ENCODE assay signal across 32 cellular contexts in genomic region chr10:112558476-112559166, GRCh38.
"Had no signal": no experiment of that assay in that cellular context is flagged by ENCODE, and none has a peak within 500 bp of the region (broad histone marks: within the 10 kb centered on the region; RNA-seq: fewer than 3 reads in every experiment).

No MANE protein-coding gene starts in this region.

- H3K4me1 Mint-ChIP-seq: activated CD4-positive, alpha-beta T cell treated with anti-CD3 and anti-CD28 coated beads, Interleukin-2, amount 10 ng/mL, durations not matched to agents 24 days and 14 days; activated CD8-positive, alpha-beta memory T cell treated with anti-CD3 and anti-CD28 coated beads, Interleukin-2, amount 10 ng/mL, durations not matched to agents 7 days and 5 days had no signal

- H3K27me3 Mint-ChIP-seq: activated CD4-positive, alpha-beta memory T cell treated with anti-CD3 and anti-CD28 coated beads for 36 hours; activated CD4-positive, alpha-beta T cell treated with anti-CD3 and anti-CD28 coated beads for 36 hours; activated CD4-positive, alpha-beta T cell treated with anti-CD3 and anti-CD28 coated beads, Interleukin-2, amount 10 ng/mL, durations not matched to agents 24 days and 14 days; activated CD8-positive, alpha-beta memory T cell treated with anti-CD3 and anti-CD28 coated beads, Interleukin-2, amount 10 ng/mL, durations not matched to agents 7 days and 5 days; activated naive CD4-positive, alpha-beta T cell treated with anti-CD3 and anti-CD28 coated beads, Interleukin-2, amount 50 U/mL, for 24 hours; activated naive CD8-positive, alpha-beta T cell treated with anti-CD3 and anti-CD28 coated beads for 36 hours; activated naive CD8-positive, alpha-beta T cell treated with anti-CD3 and anti-CD28 coated beads, Interleukin-2, amount 50 U/mL, for 24 hours; effector memory CD8-positive, alpha-beta T cell had no signal

- DNase-seq: activated CD4-positive, alpha-beta memory T cell treated with anti-CD3 and anti-CD28 coated beads for 36 hours; activated CD4-positive, alpha-beta T cell treated with anti-CD3 and anti-CD28 coated beads for 36 hours; activated CD4-positive, alpha-beta T cell treated with anti-CD3 and anti-CD28 coated beads, Interleukin-2, amount 10 ng/mL, durations not matched to agents 24 days and 14 days; activated CD4-positive, CD25-positive, alpha-beta regulatory T cell; activated CD4-positive, CD25-positive, alpha-beta regulatory T cell treated with anti-CD3 and anti-CD28 coated beads, Interleukin-2, amount 50 U/mL, for 72 hours; activated CD8-positive, alpha-beta memory T cell treated with anti-CD3 and anti-CD28 coated beads, Interleukin-2, amount 10 ng/mL, durations not matched to agents 7 days and 5 days; activated CD8-positive, alpha-beta memory T cell treated with anti-CD3 and anti-CD28 coated beads, Interleukin-2, amount 50 U/mL, for 4 hours; activated CD8-positive, alpha-beta T cell treated with anti-CD3 and anti-CD28 coated beads, Interleukin-2, amount 10 ng/mL, durations not matched to agents 7 days and 5 days; activated effector memory CD4-positive, alpha-beta T cell treated with anti-CD3 and anti-CD28 coated beads, Interleukin-2, amount 50 U/mL, for 16 hours; activated naive CD4-positive, alpha-beta T cell treated with anti-CD3 and anti-CD28 coated beads for 36 hours; activated naive CD8-positive, alpha-beta T cell treated with anti-CD3 and anti-CD28 coated beads for 36 hours; activated naive CD8-positive, alpha-beta T cell treated with anti-CD3 and anti-CD28 coated beads, Interleukin-2, amount 50 U/mL, for 24 hours; activated T-cell treated with anti-CD3 and anti-CD28 coated beads, Interleukin-2, amount 50 U/mL, for 1 hour; activated T-cell treated with anti-CD3 and anti-CD28 coated beads, Interleukin-2, amount 50 U/mL, for 48 hours; adrenal gland; amygdala; aorta; body of pancreas; caudate nucleus; cortex of kidney; dermis blood vessel endothelial cell; effector CD4-positive, alpha-beta T cell; effector memory CD8-positive, alpha-beta T cell; erythroblast; foreskin keratinocyte; gastrocnemius medialis; glutamatergic neuron; heart left ventricle had no signal

- H3K36me3 Mint-ChIP-seq: activated CD8-positive, alpha-beta memory T cell treated with anti-CD3 and anti-CD28 coated beads, Interleukin-2, amount 10 ng/mL, durations not matched to agents 7 days and 5 days; activated naive CD8-positive, alpha-beta T cell treated with anti-CD3 and anti-CD28 coated beads for 36 hours had no signal

- H3K4me3 Mint-ChIP-seq: activated CD4-positive, alpha-beta memory T cell treated with anti-CD3 and anti-CD28 coated beads for 36 hours; activated CD4-positive, alpha-beta T cell treated with anti-CD3 and anti-CD28 coated beads for 36 hours; activated CD4-positive, alpha-beta T cell treated with anti-CD3 and anti-CD28 coated beads, Interleukin-2, amount 10 ng/mL, durations not matched to agents 24 days and 14 days; activated CD8-positive, alpha-beta memory T cell treated with anti-CD3 and anti-CD28 coated beads, Interleukin-2, amount 10 ng/mL, durations not matched to agents 7 days and 5 days; activated CD8-positive, alpha-beta T cell treated with anti-CD3 and anti-CD28 coated beads, Interleukin-2, amount 10 ng/mL, durations not matched to agents 7 days and 5 days; activated naive CD4-positive, alpha-beta T cell treated with anti-CD3 and anti-CD28 coated beads for 36 hours; activated naive CD4-positive, alpha-beta T cell treated with anti-CD3 and anti-CD28 coated beads, Interleukin-2, amount 50 U/mL, for 24 hours; activated naive CD8-positive, alpha-beta T cell treated with anti-CD3 and anti-CD28 coated beads for 36 hours; activated naive CD8-positive, alpha-beta T cell treated with anti-CD3 and anti-CD28 coated beads, Interleukin-2, amount 50 U/mL, for 24 hours; activated T-helper 1 cell treated with anti-CD3 and anti-CD28 coated beads, Interleukin-12 subunit alpha, Interleukin-12 subunit beta, Interleukin-2, Interleukin-4 antibody, amounts not matched to agents 30 ng/mL and 10 ng/mL and 1 ng/mL, durations not matched to agents 14 hours and 24 hours and 36 hours; effector memory CD8-positive, alpha-beta T cell had no signal

- H3K4me1 ChIP-seq: esophagus muscularis mucosa, foreskin keratinocyte, gastrocnemius medialis, heart left ventricle had no signal

- H3K9me3 ChIP-seq: adrenal gland, body of pancreas, esophagus muscularis mucosa, gastrocnemius medialis, heart left ventricle had no signal

- H3K27me3 ChIP-seq: adrenal gland, body of pancreas, esophagus muscularis mucosa, foreskin keratinocyte, gastrocnemius medialis, heart left ventricle had no signal

- H3K4me3 ChIP-seq: adrenal gland, body of pancreas, esophagus muscularis mucosa, gastrocnemius medialis, heart left ventricle had no signal

- H3K36me3 ChIP-seq: adrenal gland, esophagus muscularis mucosa, gastrocnemius medialis, heart left ventricle had no signal

- ATAC-seq: activated CD4-positive, alpha-beta T cell treated with anti-CD3 and anti-CD28 coated beads for 36 hours; activated CD8-positive, alpha-beta memory T cell treated with anti-CD3 and anti-CD28 coated beads, Interleukin-2, amount 10 ng/mL, durations not matched to agents 7 days and 5 days; activated CD8-positive, alpha-beta T cell treated with anti-CD3 and anti-CD28 coated beads, Interleukin-2, amount 10 ng/mL, durations not matched to agents 7 days and 5 days; activated naive CD8-positive, alpha-beta T cell treated with anti-CD3 and anti-CD28 coated beads, Interleukin-2, amount 50 U/mL, for 24 hours; body of pancreas; effector memory CD8-positive, alpha-beta T cell; foreskin keratinocyte; gastrocnemius medialis; heart left ventricle had no signal

- H3K27ac ChIP-seq: adrenal gland, body of pancreas, esophagus muscularis mucosa, foreskin keratinocyte, gastrocnemius medialis, heart left ventricle had no signal

- H3K9me3 Mint-ChIP-seq: activated CD4-positive, alpha-beta memory T cell treated with anti-CD3 and anti-CD28 coated beads for 36 hours; activated CD4-positive, alpha-beta T cell treated with anti-CD3 and anti-CD28 coated beads, Interleukin-2, amount 10 ng/mL, durations not matched to agents 24 days and 14 days; activated naive CD4-positive, alpha-beta T cell treated with anti-CD3 and anti-CD28 coated beads for 36 hours; activated naive CD4-positive, alpha-beta T cell treated with anti-CD3 and anti-CD28 coated beads, Interleukin-2, amount 50 U/mL, for 24 hours; activated naive CD8-positive, alpha-beta T cell treated with anti-CD3 and anti-CD28 coated beads for 36 hours; activated naive CD8-positive, alpha-beta T cell treated with anti-CD3 and anti-CD28 coated beads, Interleukin-2, amount 50 U/mL, for 24 hours; activated T-helper 1 cell treated with anti-CD3 and anti-CD28 coated beads, Interleukin-12 subunit alpha, Interleukin-12 subunit beta, Interleukin-2, Interleukin-4 antibody, amounts not matched to agents 30 ng/mL and 10 ng/mL and 1 ng/mL, durations not matched to agents 14 hours and 24 hours and 36 hours; activated T-helper 2 cell treated with anti-CD3 and anti-CD28 coated beads, Interferon-gamma antibody, Interleukin-2, Interleukin-4, amounts not matched to agents 10 μg/mL and 5 μg/mL and 100 μg/mL, durations not matched to agents 14 hours and 24 hours and 36 hours; effector memory CD8-positive, alpha-beta T cell had no signal

- H3K27ac Mint-ChIP-seq: activated CD4-positive, alpha-beta memory T cell treated with anti-CD3 and anti-CD28 coated beads for 36 hours; activated CD4-positive, alpha-beta T cell treated with anti-CD3 and anti-CD28 coated beads for 36 hours; activated CD4-positive, alpha-beta T cell treated with anti-CD3 and anti-CD28 coated beads, Interleukin-2, amount 10 ng/mL, durations not matched to agents 24 days and 14 days; activated CD8-positive, alpha-beta memory T cell treated with anti-CD3 and anti-CD28 coated beads, Interleukin-2, amount 10 ng/mL, durations not matched to agents 7 days and 5 days; activated CD8-positive, alpha-beta T cell treated with anti-CD3 and anti-CD28 coated beads, Interleukin-2, amount 10 ng/mL, durations not matched to agents 7 days and 5 days; activated naive CD4-positive, alpha-beta T cell treated with anti-CD3 and anti-CD28 coated beads for 36 hours; activated naive CD4-positive, alpha-beta T cell treated with anti-CD3 and anti-CD28 coated beads, Interleukin-2, amount 50 U/mL, for 24 hours; activated naive CD8-positive, alpha-beta T cell treated with anti-CD3 and anti-CD28 coated beads for 36 hours; activated naive CD8-positive, alpha-beta T cell treated with anti-CD3 and anti-CD28 coated beads, Interleukin-2, amount 50 U/mL, for 24 hours; activated T-helper 1 cell treated with anti-CD3 and anti-CD28 coated beads, Interleukin-12 subunit alpha, Interleukin-12 subunit beta, Interleukin-2, Interleukin-4 antibody, amounts not matched to agents 30 ng/mL and 10 ng/mL and 1 ng/mL, durations not matched to agents 14 hours and 24 hours and 36 hours; activated T-helper 2 cell treated with anti-CD3 and anti-CD28 coated beads, Interferon-gamma antibody, Interleukin-2, Interleukin-4, amounts not matched to agents 10 μg/mL and 5 μg/mL and 100 μg/mL, durations not matched to agents 14 hours and 24 hours and 36 hours; effector memory CD8-positive, alpha-beta T cell had no signal
